ENCODE assay signal across 8 cellular contexts in genomic region chr7:801940-802364, GRCh38. TPM values are rescaled to one million over a fixed set of nuclear protein-coding genes. Genes with fewer than 3 reads are reported as not detected.
DNase-seq lines count a peak whose midpoint lies in the region; ATAC-seq and TF ChIP-seq lines count a peak whose summit lies in the region.
"Had no signal": no experiment of that assay in that cellular context is flagged by ENCODE, and none has a peak within 500 bp of the region (broad histone marks: within the 10 kb centered on the region; RNA-seq: fewer than 3 reads in every experiment).

No MANE protein-coding gene starts in this region.

- H3K27ac ChIP-seq in tibial nerve (peak overlapping the region in 2 of 4 donors; percentile 23 to 69), trophoblast cell (ENCODE audit: low read depth, low read length) (no peak overlapping the region)

- ATAC-seq in HG02571 (IDR thresholded peaks at IDR 0.05; ENCODE audit: unreplicated experiment) = no peak

- H3K9ac ChIP-seq in trophoblast cell (ENCODE audit: low read length) = no peak overlapping the region

- H3K14ac ChIP-seq in trophoblast cell (ENCODE audit: low read length) = no peak overlapping the region

- no peak overlapping the region for H2AFZ ChIP-seq in trophoblast cell (ENCODE audit: insufficient read depth, low read length, poor library complexity)

- H4K8ac ChIP-seq in trophoblast cell (ENCODE audit: low read depth, low read length) = no peak overlapping the region

- H4K12ac ChIP-seq in trophoblast cell (ENCODE audit: low read depth, low read length) = no peak overlapping the region

- H3K79me2 ChIP-seq in trophoblast cell (ENCODE audit: control insufficient read depth, insufficient read depth, low read length, poor library complexity) = no peaks in the 10 kb centered on the region

- H2BK12ac ChIP-seq in trophoblast cell (ENCODE audit: low read length) = no peak overlapping the region

- no peaks in the 10 kb centered on the region for H3K27me3 ChIP-seq in tibial nerve
- no peaks in the 10 kb centered on the region for H3K27me3 ChIP-seq in trophoblast cell (ENCODE audit: insufficient read depth, low read length)

- H3K79me1 ChIP-seq in trophoblast cell (ENCODE audit: low read length) = no peaks in the 10 kb centered on the region

- H3K18ac ChIP-seq in trophoblast cell (ENCODE audit: low read length) = no peak overlapping the region

- no peak overlapping the region for H2BK120ac ChIP-seq in trophoblast cell (ENCODE audit: insufficient read depth, low read length, poor library complexity)

- TF ChIP-seq POLR2A in tibial nerve (IDR thresholded peaks at IDR 0.05) = no peak

- H3K9me3 ChIP-seq in tibial nerve = no peaks in the 10 kb centered on the region
- H3K9me3 ChIP-seq in trophoblast cell (ENCODE audit: insufficient read depth, low read depth, low read length) = no peaks in the 10 kb centered on the region

- WGBS in tibial nerve, 2 donors = 27 to 28% methylated on average over 12 to 17 of the region's 18 CpGs
- no CpG with 5 or more reads among the region's 18 CpGs for WGBS in trophoblast cell (ENCODE audit: extremely low coverage, insufficient coverage, insufficient read length)

- TF ChIP-seq CTCF in tibial nerve (IDR thresholded peaks at IDR 0.05) = no peak

- peaks cover 0 to 5% (median 0%) of the 10 kb centered on the region in 3 donors for H3K36me3 ChIP-seq in tibial nerve
- H3K36me3 ChIP-seq in trophoblast cell (ENCODE audit: control insufficient read depth in 1 of 2, insufficient read depth in 2 of 2, low read length in 2 of 2) = peaks cover 0 to 2% of the 10 kb centered on the region in 2 experiments

- no peak overlapping the region for H2BK5ac ChIP-seq in trophoblast cell (ENCODE audit: low read depth, low read length, poor library complexity)

- H3K4ac ChIP-seq in trophoblast cell (ENCODE audit: low read depth, low read length) = no peak overlapping the region

- peak; percentile 44 for DNase-seq in NCI-H2171 (lab: John Stamatoyannopoulos, UW)
- DNase-seq in cerebellum (ENCODE audit: low spot score) = peak; percentile 41
- peak; percentile 29 for DNase-seq in medulla oblongata (ENCODE audit: extremely low spot score)
- DNase-seq in tibial nerve (ENCODE audit: low spot score in 2 of 2) = peak; percentile 40 to 52
- DNase-seq in trophoblast cell = no peak
- DNase-seq in AG08396 (ENCODE audit: low spot score) = no peak
- DNase-seq: activated CD4-positive, alpha-beta T cell treated with anti-CD3 and anti-CD28 coated beads, Interleukin-2, amount 50 U/mL, for 1 hour had no signal

- H3K4me2 ChIP-seq in trophoblast cell (ENCODE audit: low read length) = no peak overlapping the region

- H3K23ac ChIP-seq in trophoblast cell (ENCODE audit: low read length) = no peak overlapping the region

- H3K4me3 ChIP-seq in tibial nerve = peak overlapping the region in 2 of 4 donors; percentile 9 to 25
- no peak overlapping the region for H3K4me3 ChIP-seq in trophoblast cell (ENCODE audit: low read depth, low read length)

- no peak for TF ChIP-seq EP300 in tibial nerve (IDR thresholded peaks at IDR 0.05)

- H4K91ac ChIP-seq in trophoblast cell (ENCODE audit: low read depth, low read length) = no peak overlapping the region

- H2AK5ac ChIP-seq in trophoblast cell (ENCODE audit: low read length) = no peak overlapping the region

- H3K4me1 ChIP-seq in tibial nerve (peaks cover 0 to 15% (median 6%) of the 10 kb centered on the region in 4 donors), trophoblast cell (ENCODE audit: control insufficient read depth in 1 of 2, insufficient read depth in 2 of 2, low read length in 2 of 2) (no peaks in the 10 kb centered on the region)

RNA-seq across cellular contexts. Expression of gene SUN1, which starts 30.3 kb away (rescaled TPM):
- total RNA-seq in cerebellum (291 TPM), tibial nerve (100 to 1,000 TPM; 243 to 263 (median 244) TPM)
- 85.9 and 88.3 TPM in 2 replicates for polyA plus RNA-seq in trophoblast cell (2013)

Comparison
In these comparisons a context has a peak if more than half of its experiments do, and no peak if none do; other contexts are left out.
1. DNase-seq: peak in NCI-H2171 (single experiment), cerebellum (single experiment), medulla oblongata (single experiment) and tibial nerve (2 of 2); none in trophoblast cell (0 of 2) and AG08396 (single experiment).